29 cellular contexts compared by ENCODE assay signal in genomic region chr5:150192462-150192861, GRCh38. TPM values are rescaled to one million over a fixed set of nuclear protein-coding genes. Genes with fewer than 3 reads are reported as not detected.
"Had no signal": no experiment of that assay in that cellular context is flagged by ENCODE, and none has a peak within 500 bp of the region (broad histone marks: within the 10 kb centered on the region; RNA-seq: fewer than 3 reads in every experiment).

No MANE protein-coding gene starts in this region.

- H3K27me3 ChIP-seq: ovary, right atrium auricular region had no signal

- H3K27ac ChIP-seq: heart right ventricle, neutrophil, ovary, psoas muscle, right atrium auricular region, thyroid gland, upper lobe of left lung had no signal

- H3K9me3 ChIP-seq: heart right ventricle, neutrophil, ovary, psoas muscle, right atrium auricular region, thyroid gland, upper lobe of left lung had no signal

- DNase-seq: activated B cell treated with CpG ODN at 0.5 μM for 24 hours; activated CD8-positive, alpha-beta memory T cell treated with anti-CD3 and anti-CD28 coated beads, Interleukin-2, amount 10 ng/mL, durations not matched to agents 7 days and 5 days; activated CD8-positive, alpha-beta T cell treated with anti-CD3 and anti-CD28 coated beads, Interleukin-2, amount 10 ng/mL, durations not matched to agents 7 days and 5 days; activated naive CD8-positive, alpha-beta T cell treated with anti-CD3 and anti-CD28 coated beads, Interleukin-2, amount 50 U/mL, for 24 hours; activated T-cell treated with anti-CD3 and anti-CD28 coated beads, Interleukin-2, amount 50 U/mL, for 48 hours; heart right ventricle; ovary; psoas muscle; stimulated activated CD4-positive, alpha-beta T cell treated with anti-CD3 and anti-CD28 coated beads, Interleukin-1b, Interleukin-23, amount 100 ng/mL, for 48 hours; stimulated activated CD4-positive, alpha-beta T cell treated with anti-CD3 and anti-CD28 coated beads, Interleukin-4, amount 100 ng/mL, for 4 hours; stimulated activated CD8-positive, alpha-beta memory T cell treated with anti-CD3 and anti-CD28 coated beads, Interleukin-4, amount 100 ng/mL, for 48 hours; stimulated activated naive CD8-positive, alpha-beta T cell treated with anti-CD3 and anti-CD28 coated beads, Interleukin-15, amount 100 ng/mL, for 72 hours; T-helper 1 cell; thyroid gland; upper lobe of left lung had no signal

- H3K4me3 ChIP-seq: heart right ventricle, ovary, psoas muscle, right atrium auricular region, smooth muscle cell, thyroid gland, upper lobe of left lung had no signal

- ATAC-seq: activated CD8-positive, alpha-beta memory T cell treated with anti-CD3 and anti-CD28 coated beads, Interleukin-2, amount 10 ng/mL, durations not matched to agents 7 days and 5 days; activated CD8-positive, alpha-beta T cell treated with anti-CD3 and anti-CD28 coated beads, Interleukin-2, amount 10 ng/mL, durations not matched to agents 7 days and 5 days; activated naive CD8-positive, alpha-beta T cell treated with anti-CD3 and anti-CD28 coated beads, Interleukin-2, amount 50 U/mL, for 24 hours; heart right ventricle; natural killer cell treated with Interleukin-12 subunit alpha and Interleukin-12 subunit beta and Interleukin-15 and Interleukin-18, amount 100 ng/mL, for 72 hours; psoas muscle; stimulated activated memory B cell treated with anti-CD40 and anti-IgM and Interleukin-4, amounts not matched to agents 10 μg/mL and 1 μg/mL and 100 μg/mL, for 72 hours; stimulated activated naive CD8-positive, alpha-beta T cell treated with anti-CD3 and anti-CD28 coated beads, Interleukin-15, amount 100 ng/mL, for 72 hours had no signal

- H3K36me3 ChIP-seq: heart right ventricle, neutrophil, ovary, right atrium auricular region, thyroid gland, upper lobe of left lung had no signal

RNA-seq across cellular contexts. Expression of gene SLC6A7, which starts 2.6 kb away (rescaled TPM):
- total RNA-seq: activated B cell treated with CpG ODN at 0.5 μM for 24 hours; activated CD8-positive, alpha-beta memory T cell treated with anti-CD3 and anti-CD28 coated beads, Interleukin-2, amount 10 ng/mL, durations not matched to agents 7 days and 5 days; activated CD8-positive, alpha-beta T cell treated with anti-CD3 and anti-CD28 coated beads, Interleukin-2, amount 10 ng/mL, durations not matched to agents 7 days and 5 days; activated T-helper 2 cell treated with anti-CD3 and anti-CD28 coated beads, Interferon-gamma antibody, Interleukin-2, Interleukin-4, amounts not matched to agents 10 μg/mL and 5 μg/mL and 100 μg/mL, durations not matched to agents 14 hours and 24 hours and 36 hours; bronchial epithelial cell; chondrocyte; endothelial cell of umbilical vein; fibroblast of lung; heart right ventricle; kidney epithelial cell; natural killer cell treated with Interleukin-12 subunit alpha and Interleukin-12 subunit beta and Interleukin-15 and Interleukin-18, amount 100 ng/mL, for 72 hours; ovary; psoas muscle; right atrium auricular region; smooth muscle cell; thyroid gland had no signal
- polyA plus RNA-seq: endothelial cell of umbilical vein, esophagus, heart right ventricle, psoas muscle had no signal

RNA-seq across cellular contexts. Expression of gene CDX1, which starts 25.9 kb away (rescaled TPM):
- total RNA-seq: activated B cell treated with CpG ODN at 0.5 μM for 24 hours; activated CD8-positive, alpha-beta memory T cell treated with anti-CD3 and anti-CD28 coated beads, Interleukin-2, amount 10 ng/mL, durations not matched to agents 7 days and 5 days; activated CD8-positive, alpha-beta T cell treated with anti-CD3 and anti-CD28 coated beads, Interleukin-2, amount 10 ng/mL, durations not matched to agents 7 days and 5 days; activated T-helper 2 cell treated with anti-CD3 and anti-CD28 coated beads, Interferon-gamma antibody, Interleukin-2, Interleukin-4, amounts not matched to agents 10 μg/mL and 5 μg/mL and 100 μg/mL, durations not matched to agents 14 hours and 24 hours and 36 hours; bronchial epithelial cell; endothelial cell of umbilical vein; lower leg skin; mononuclear cell; natural killer cell treated with Interleukin-12 subunit alpha and Interleukin-12 subunit beta and Interleukin-15 and Interleukin-18, amount 100 ng/mL, for 72 hours; psoas muscle; right atrium auricular region; thyroid gland had no signal
- polyA plus RNA-seq: endothelial cell of umbilical vein had no signal
